8 cellular contexts compared by ENCODE assay signal in genomic region chr6:24403501-24403824, GRCh38. TPM values are rescaled to one million over a fixed set of nuclear protein-coding genes. Genes with fewer than 3 reads are reported as not detected.
DNase-seq lines count a peak whose midpoint lies in the region; ATAC-seq and TF ChIP-seq lines count a peak whose summit lies in the region.

No MANE protein-coding gene starts in this region.

- H3K9me3 Mint-ChIP-seq in natural killer cell, result no peaks in the 10 kb centered on the region

- DNase-seq in BE2C (no peak), choroid plexus epithelial cell (ENCODE audit: low read depth) (no peak), natural killer cell (no peak), NCI-H1092 treated with DMSO at 0.1 percent for 48 hours (lab: John Stamatoyannopoulos, UW) (no peak), DMS153 treated with DMSO at 0.1 percent for 48 hours (lab: John Stamatoyannopoulos, UW; ENCODE audit: unreplicated experiment) (no peak)
- DNase-seq in Jurkat, Clone E6-1 (ENCODE audit: low read depth, low spot score), result peak; percentile 12

- no peaks in the 10 kb centered on the region for H3K9me3 ChIP-seq in BE2C

- peaks cover 3% of the 10 kb centered on the region; the same call in 1 of the 2 replicates for H3K4me1 ChIP-seq in BE2C

- no peaks in the 10 kb centered on the region for H3K36me3 Mint-ChIP-seq in natural killer cell

- intact Hi-C loops in natural killer cell (cut with micrococcal nuclease), result no loop called here

- peak overlapping the region; percentile 91 for H3K4me3 ChIP-seq in BE2C (ENCODE audit: low read depth, low read length)
- peak overlapping the region; percentile 91 for H3K4me3 ChIP-seq in Jurkat, Clone E6-1 (ENCODE audit: low read length)
- peak overlapping the region; percentile 99 for H3K4me3 ChIP-seq in choroid plexus epithelial cell (ENCODE audit: low read depth, low read length)

- peaks cover 18% of the 10 kb centered on the region in 2 donors for H3K4me1 Mint-ChIP-seq in natural killer cell

- no peaks in the 10 kb centered on the region for H3K27me3 ChIP-seq in BE2C

- H3K27ac Mint-ChIP-seq in natural killer cell, result peak overlapping the region; percentile 84 to 87

- no peak for ATAC-seq in natural killer cell
- ATAC-seq in GM19455 (IDR thresholded peaks at IDR 0.05; ENCODE audit: unreplicated experiment), result no peak
- no peak for ATAC-seq in esophagus mucosa

- TF ChIP-seq CTCF in BE2C (IDR thresholded peaks at IDR 0.05; ENCODE audit: low read depth, low read length) (no peak), choroid plexus epithelial cell (conservative IDR thresholded peaks at IDR 0.05; ENCODE audit: low read depth, low read length) (no peak), natural killer cell (IDR thresholded peaks at IDR 0.05) (no peak)

- H3K4me3 Mint-ChIP-seq in natural killer cell, result peak overlapping the region; percentile 98

- H3K27me3 Mint-ChIP-seq in natural killer cell (ENCODE audit: low read depth in 2 of 2), result peaks cover 13 to 22% of the 10 kb centered on the region in 2 donors

- peaks cover 22% of the 10 kb centered on the region for H3K36me3 ChIP-seq in BE2C

RNA-seq across cellular contexts. Expression of gene MRS2, which starts 0.7 kb away (rescaled TPM):
- polyA plus RNA-seq in BE2C (2012; ENCODE audit: insufficient read depth, insufficient read length, low read depth), result 23.8 TPM
- 37.5 TPM for polyA plus RNA-seq in Jurkat, Clone E6-1 (2012; ENCODE audit: insufficient read depth, insufficient read length)
- 10 to 100 TPM in 2 of 3 donors, 1 to 10 TPM in 1; 9.0 to 12.8 (median 10.8) TPM for total RNA-seq in natural killer cell
- 15.2 TPM for total RNA-seq in esophagus mucosa

RNA-seq across cellular contexts. Expression of gene DCDC2, which starts 45.6 kb away (rescaled TPM):
- not detected for polyA plus RNA-seq in BE2C (2012; ENCODE audit: insufficient read depth, insufficient read length, low read depth)
- not detected for polyA plus RNA-seq in Jurkat, Clone E6-1 (2012; ENCODE audit: insufficient read depth, insufficient read length)
- total RNA-seq in natural killer cell (not detected), esophagus mucosa (not detected)
